In genomic region chr3:123284399-123285010, GRCh38 we compare ENCODE assay signal across 1 cellular context.
TF ChIP-seq lines count a peak whose summit lies in the region.

No MANE protein-coding gene starts in this region.

TF ChIP-seq in SK-N-SH, 30 proteins besides CTCF, POLR2A, EP300 and RAD21 (continued from another document):
- TF ChIP-seq ZBTB33 (IDR thresholded peaks at IDR 0.05; ENCODE audit: borderline replicate concordance, low read depth) (no peak), USF2 (IDR thresholded peaks at IDR 0.05; ENCODE audit: borderline replicate concordance, low read depth, low read length) (no peak), CHD2 (IDR thresholded peaks at IDR 0.05; ENCODE audit: low read length, partially characterized antibody) (no peak), RCOR1 (IDR thresholded peaks at IDR 0.05; ENCODE audit: low read length) (no peak)
